ENCODE assay signal across 26 cellular contexts in genomic region chr5:35333366-35333765, GRCh38.
"Had no signal": no experiment of that assay in that cellular context is flagged by ENCODE, and none has a peak within 500 bp of the region (broad histone marks: within the 10 kb centered on the region; RNA-seq: fewer than 3 reads in every experiment).

No MANE protein-coding gene starts in this region.

- H3K4me3 ChIP-seq: stomach, suprapubic skin, testis, thoracic aorta, thyroid gland, tibial artery, tibial nerve, transverse colon, upper lobe of left lung, upper lobe of right lung, uterus, vagina had no signal

- H3K36me3 ChIP-seq: stomach, suprapubic skin, thoracic aorta, thyroid gland, tibial artery, tibial nerve, transverse colon, upper lobe of left lung, upper lobe of right lung, uterus, vagina had no signal

- H3K4me1 ChIP-seq: stomach, suprapubic skin, testis, thyroid gland, tibial artery, tibial nerve, transverse colon, upper lobe of left lung, upper lobe of right lung, uterus had no signal

- H3K9me3 ChIP-seq: stomach, suprapubic skin, testis, thoracic aorta, thyroid gland, tibial artery, tibial nerve, transverse colon, upper lobe of left lung, upper lobe of right lung, uterus, vagina had no signal

- H3K27me3 ChIP-seq: stomach, suprapubic skin, testis, thyroid gland, tibial artery, tibial nerve, transverse colon, upper lobe of left lung, upper lobe of right lung, uterus, vagina had no signal

- ATAC-seq: stimulated activated effector memory CD8-positive, alpha-beta T cell treated with anti-CD3 and anti-CD28 coated beads, Interleukin-12 subunit alpha, Interleukin-12 subunit beta, amount 100 ng/mL, for 72 hours; stimulated activated memory B cell treated with anti-CD40 and anti-IgM and Interleukin-4, amounts not matched to agents 10 μg/mL and 1 μg/mL and 100 μg/mL, for 72 hours; stimulated activated naive B cell treated with anti-CD40 and anti-IgM and Interleukin-4, amounts not matched to agents 10 μg/mL and 1 μg/mL and 100 μg/mL, for 72 hours; stimulated activated naive CD8-positive, alpha-beta T cell treated with anti-CD3 and anti-CD28 coated beads, Interleukin-15, amount 100 ng/mL, for 72 hours; stimulated activated naive CD8-positive, alpha-beta T cell treated with anti-CD3 and anti-CD28 coated beads, Interleukin-15, Interleukin-2, amounts not matched to agents 100 U/mL and 50 U/mL, for 24 hours; upper lobe of right lung had no signal

- DNase-seq: stimulated activated CD4-positive, alpha-beta T cell treated with anti-CD3 and anti-CD28 coated beads, Interleukin-2, amount 100 ng/mL, for 48 hours; stimulated activated CD4-positive, alpha-beta T cell treated with anti-CD3 and anti-CD28 coated beads, Interleukin-4, amount 100 ng/mL, for 1 hour; stimulated activated CD4-positive, alpha-beta T cell treated with anti-CD3 and anti-CD28 coated beads, Interleukin-4, amount 100 ng/mL, for 24 hours; stimulated activated CD4-positive, alpha-beta T cell treated with anti-CD3 and anti-CD28 coated beads, Interleukin-4, amount 100 ng/mL, for 4 hours; stimulated activated CD8-positive, alpha-beta memory T cell treated with anti-CD3 and anti-CD28 coated beads, Interleukin-4, amount 100 ng/mL, for 48 hours; stimulated activated naive B cell treated with anti-CD40 and anti-IgM and Interleukin-4, amounts not matched to agents 10 μg/mL and 1 μg/mL and 100 μg/mL, for 72 hours; stimulated activated naive CD4-positive, alpha-beta T cell; stimulated activated naive CD4-positive, alpha-beta T cell treated with Interleukin-2 at 50 U/mL for 16 hours; stimulated activated naive CD8-positive, alpha-beta T cell treated with anti-CD3 and anti-CD28 coated beads, Interleukin-15, amount 100 ng/mL, for 72 hours; stimulated activated naive CD8-positive, alpha-beta T cell treated with anti-CD3 and anti-CD28 coated beads, Interleukin-15, Interleukin-2, amounts not matched to agents 100 U/mL and 50 U/mL, for 24 hours; stomach; substantia nigra; testis; thyroid gland; tibial artery; transverse colon; trophoblast cell; upper lobe of left lung; upper lobe of right lung; uterus had no signal

- H3K27ac ChIP-seq: stomach, suprapubic skin, testis, thoracic aorta, thyroid gland, tibial artery, tibial nerve, transverse colon, upper lobe of left lung, upper lobe of right lung, uterus, vagina had no signal
